In the genomic region with DNA sequence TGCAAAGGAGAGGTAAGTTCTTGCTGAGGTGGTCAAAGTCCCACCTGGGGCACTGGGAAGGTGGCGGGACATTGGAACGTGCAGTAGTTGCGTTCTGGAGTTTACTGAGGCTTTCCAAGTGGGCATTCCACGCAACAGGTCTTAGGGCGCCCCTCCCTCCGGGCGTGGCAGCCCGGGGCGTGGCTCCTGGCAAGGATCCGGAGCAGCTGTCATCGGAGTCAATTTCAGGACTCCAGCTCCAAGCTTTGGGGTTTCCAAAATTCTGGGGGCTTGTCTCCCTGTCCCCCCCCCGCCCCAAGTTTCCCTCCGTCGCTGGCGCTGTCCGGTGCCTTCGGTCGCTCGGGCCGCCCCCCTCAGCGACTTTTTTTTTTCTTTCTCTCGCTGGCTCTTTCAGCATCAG, we compare ENCODE assay signal across 8 cellular contexts. TPM values are rescaled to one million over a fixed set of nuclear protein-coding genes. Genes with fewer than 3 reads are reported as not detected.
DNase-seq lines count a peak whose midpoint lies in the region; ATAC-seq, FAIRE-seq and TF ChIP-seq lines count a peak whose summit lies in the region.

No MANE protein-coding gene starts in this region.

- no peak overlapping the region for H3K27ac ChIP-seq in PC-9
- H3K27ac ChIP-seq in esophagus (ENCODE audit: low read depth in 2 of 2, low read length in 1 of 2) = peak overlapping the region; percentile 69 to 89
- no peak overlapping the region for H3K27ac ChIP-seq in pancreas

- no peaks in the 10 kb centered on the region for H3K36me3 ChIP-seq in PC-9 (ENCODE audit: low read depth)
- H3K36me3 ChIP-seq in esophagus (ENCODE audit: control insufficient read depth in 2 of 2, insufficient read depth in 2 of 2, low read length in 1 of 2) = no peaks in the 10 kb centered on the region
- no peaks in the 10 kb centered on the region for H3K36me3 ChIP-seq in pancreas

- no peaks in the 10 kb centered on the region for H3K27me3 ChIP-seq in PC-9 (ENCODE audit: insufficient read depth, low read depth)
- H3K27me3 ChIP-seq in esophagus (ENCODE audit: control insufficient read depth in 1 of 2, insufficient read depth in 2 of 2, low read length in 2 of 2) = no peaks in the 10 kb centered on the region
- no peaks in the 10 kb centered on the region for H3K27me3 ChIP-seq in pancreas

- no TSS peak for BruUV-seq in PC-9 (replicated peaks; lab: Mats Ljungman, UMichigan)

- no peaks in the 10 kb centered on the region for H3K9me2 ChIP-seq in PC-9 (ENCODE audit: insufficient read depth)

- 3 to 4% methylated on average over 21 to 22 of the region's 22 CpGs for WGBS in esophagus, 2 donors
- 3% methylated on average over 19 to 22 of the region's 22 CpGs for WGBS in pancreas, 2 donors

- intact Hi-C loops in activated naive CD4-positive, alpha-beta T cell treated with anti-CD3 and anti-CD28 coated beads for 36 hours (cut with micrococcal nuclease) = loop anchor here (1.0 to 5.0 kb wide), 7 partner anchors 35 to 308 kb away; a partner anchor contains a TSS
- intact Hi-C loops in PC-9 (cut with micrococcal nuclease; ENCODE audit: unreplicated experiment) = loop anchor here (1.0 to 10.0 kb wide), 2 partner anchors 195 to 210 kb away; a partner anchor contains a TSS
- intact Hi-C loops in pancreas (cut with DNase I) = no loop called here

- ATAC-seq in pancreas = peak in 1 of 4 donors; percentile 21
- no peak for ATAC-seq in HG02840 (IDR thresholded peaks at IDR 0.05; ENCODE audit: low FRiP score, unreplicated experiment)
- no peak for ATAC-seq in HG03280 (IDR thresholded peaks at IDR 0.05; ENCODE audit: unreplicated experiment)

- H3K9me3 ChIP-seq in PC-9 (ENCODE audit: insufficient read depth, low read depth) (no peaks in the 10 kb centered on the region), esophagus (ENCODE audit: control insufficient read depth in 2 of 2, insufficient read depth in 1 of 2, low read depth in 1 of 2, low read length in 1 of 2) (no peaks in the 10 kb centered on the region), pancreas (no peaks in the 10 kb centered on the region)

- H3K4me3 ChIP-seq in PC-9 = peak overlapping the region; percentile 74
- peak overlapping the region; percentile 63 to 78 for H3K4me3 ChIP-seq in esophagus (ENCODE audit: low read depth in 1 of 2, low read length in 2 of 2)
- peak overlapping the region; percentile 36 to 74 (median 44) for H3K4me3 ChIP-seq in pancreas

- peak overlapping the region; percentile 87 for H3K4me3 Mint-ChIP-seq in activated naive CD4-positive, alpha-beta T cell treated with anti-CD3 and anti-CD28 coated beads for 36 hours

- no peak for TF ChIP-seq CTCF in PC-9 (conservative IDR thresholded peaks at IDR 0.05)
- TF ChIP-seq CTCF in pancreas (IDR thresholded peaks at IDR 0.05) = no peak

- DNase-seq in activated naive CD4-positive, alpha-beta T cell treated with anti-CD3 and anti-CD28 coated beads for 36 hours = no peak
- no peak for DNase-seq in activated naive CD4-positive, alpha-beta T cell treated with Interleukin-2 at 50 U/mL for 16 hours
- DNase-seq in PC-9 (peak in 1 of 2 experiments; percentile 38), pancreas (peak in 2 of 6 donors; percentile 38 to 51), SHP77 (lab: John Stamatoyannopoulos, UW) (no peak)

- no peaks in the 10 kb centered on the region for H3K9me3 Mint-ChIP-seq in activated naive CD4-positive, alpha-beta T cell treated with anti-CD3 and anti-CD28 coated beads for 36 hours

- peaks cover 8% of the 10 kb centered on the region for H3K27me3 Mint-ChIP-seq in activated naive CD4-positive, alpha-beta T cell treated with anti-CD3 and anti-CD28 coated beads for 36 hours (ENCODE audit: low read depth)

- POLR2A ChIA-PET in PC-9 (lab: Charles Lee; ENCODE audit: unreplicated experiment) = no interaction called here

- no peaks in the 10 kb centered on the region for H4K20me1 ChIP-seq in PC-9 (ENCODE audit: insufficient read depth)

- H3K27ac Mint-ChIP-seq in activated naive CD4-positive, alpha-beta T cell treated with anti-CD3 and anti-CD28 coated beads for 36 hours = no peak overlapping the region

- no peak for FAIRE-seq in pancreas (lab: Jason Lieb, UNC)

- peak overlapping the region; percentile 79 for H3K4me2 ChIP-seq in PC-9

- H3F3A ChIP-seq in PC-9 (ENCODE audit: insufficient read depth, low read depth) = peaks cover 7% of the 10 kb centered on the region; the same call in 1 of the 2 replicates

- H3K4me1 ChIP-seq in PC-9 (replicated peaks; ENCODE audit: insufficient read depth) (peaks cover 16% of the 10 kb centered on the region; the same call in 1 of the 2 replicates), esophagus (ENCODE audit: control insufficient read depth in 2 of 2, insufficient read depth in 2 of 2, low read length in 1 of 2) (peaks cover 0 to 3% of the 10 kb centered on the region in 2 donors), pancreas (peaks cover 0 to 9% (median 0%) of the 10 kb centered on the region in 3 donors)

- peaks cover 3% of the 10 kb centered on the region for H3K36me3 Mint-ChIP-seq in activated naive CD4-positive, alpha-beta T cell treated with anti-CD3 and anti-CD28 coated beads for 36 hours (ENCODE audit: low read depth)

- no peaks in the 10 kb centered on the region for H3K79me2 ChIP-seq in PC-9 (ENCODE audit: low read depth)

- peaks cover 18% of the 10 kb centered on the region for H3K4me1 Mint-ChIP-seq in activated naive CD4-positive, alpha-beta T cell treated with anti-CD3 and anti-CD28 coated beads for 36 hours (ENCODE audit: low read depth)

- CTCF ChIA-PET in activated naive CD4-positive, alpha-beta T cell treated with anti-CD3 and anti-CD28 coated beads for 36 hours (lab: Charles Lee) = interaction anchor here (0.7 to 3.9 kb wide), 14 partner anchors 8 to 232 kb away, joined by 3 to 20 read pairs (median 4); a partner anchor contains a TSS
- CTCF ChIA-PET in PC-9 (lab: Charles Lee) = interaction anchor here (0.6 to 1.0 kb wide), 3 partner anchors 20 to 148 kb away, joined by 3 to 8 read pairs (median 3); no protein-coding TSS in a partner anchor

- H2AFZ ChIP-seq in PC-9 = peak overlapping the region; percentile 69; the same call in 1 of the 2 replicates

RNA-seq across cellular contexts. Expression of a gene that starts 43.1 kb away (rescaled TPM):
- 100 to 1,000 TPM; 190 to 195 TPM for total RNA-seq in activated naive CD4-positive, alpha-beta T cell treated with anti-CD3 and anti-CD28 coated beads for 36 hours
- total RNA-seq in PC-9 (2021) (60.8 and 88.3 TPM in 2 replicates), pancreas (10 to 100 TPM; 21.2 to 34.1 (median 28.2) TPM)
- polyA plus RNA-seq in esophagus (10 to 100 TPM; 32.2 to 37.7 TPM), pancreas (10 to 100 TPM; 27.7 to 46.0 TPM)

Comparison
In these comparisons a context has a peak if more than half of its experiments do, and no peak if none do; other contexts are left out.
1. H3K27ac ChIP-seq: peak in esophagus (2 of 2); none in PC-9 (single experiment) and pancreas (0 of 4).
2. intact Hi-C loops: an anchor here in activated naive CD4-positive, alpha-beta T cell treated with anti-CD3 and anti-CD28 coated beads for 36 hours (1.0 to 5.0 kb wide) and PC-9 (1.0 to 10.0 kb wide); none called in pancreas.
3. Peak in every context shown above with its lines, with median percentiles within 50 percentile points of each other: H3K4me3 ChIP-seq.